Comparison of ENCODE assay signal across 8 cellular contexts in genomic region chr19:10289836-10290438, GRCh38. TPM values are rescaled to one million over a fixed set of nuclear protein-coding genes. Genes with fewer than 3 reads are reported as not detected.
DNase-seq lines count a peak whose midpoint lies in the region; ATAC-seq, FAIRE-seq and TF ChIP-seq lines count a peak whose summit lies in the region.

Gene ICAM5, plus strand, starts transcription at chr19:10289952. Its CDS starts 92 bp downstream, at chr19:10290044.

- H3K36me3 ChIP-seq in SK-N-MC (ENCODE audit: insufficient read depth, low read length) (peaks cover 8% of the 10 kb centered on the region; the same call in 1 of the 2 replicates), aorta (ENCODE audit: control insufficient read depth in 1 of 2, insufficient read depth in 2 of 2, low read length in 1 of 2) (no peaks in the 10 kb centered on the region)

- peaks cover 15% of the 10 kb centered on the region for H3K36me3 Mint-ChIP-seq in activated CD4-positive, alpha-beta T cell treated with anti-CD3 and anti-CD28 coated beads for 36 hours (ENCODE audit: low read depth)
- H3K36me3 Mint-ChIP-seq in nephron progenitor cell (ENCODE audit: low read depth) = peaks cover 5% of the 10 kb centered on the region

- DNase-seq in activated CD4-positive, alpha-beta T cell treated with anti-CD3 and anti-CD28 coated beads for 36 hours = peak; percentile 67
- no peak for DNase-seq in activated CD4-positive, alpha-beta T cell treated with anti-CD3 and anti-CD28 coated beads for 1 hour
- DNase-seq in SK-N-MC (ENCODE audit: low read depth, low spot score) (peak; percentile 24), caudate nucleus (lab: John Stamatoyannopoulos, UW) (peak in 45 of 61 donors; percentile 6 to 78 (median 50)), nephron progenitor cell (peak; percentile 56), D721Med (ENCODE audit: insufficient read length, low spot score) (no peak), aorta (no peak), DMS114 treated with DMSO at 0.1 percent for 48 hours (lab: John Stamatoyannopoulos, UW; ENCODE audit: unreplicated experiment) (no peak)

- no peaks in the 10 kb centered on the region for H3K9me3 Mint-ChIP-seq in activated CD4-positive, alpha-beta T cell treated with anti-CD3 and anti-CD28 coated beads for 36 hours (ENCODE audit: low read depth)
- no peaks in the 10 kb centered on the region for H3K9me3 Mint-ChIP-seq in nephron progenitor cell

- no peak for FAIRE-seq in D721Med (lab: Jason Lieb, UNC)

- peaks cover 71% of the 10 kb centered on the region for H3K4me1 Mint-ChIP-seq in activated CD4-positive, alpha-beta T cell treated with anti-CD3 and anti-CD28 coated beads for 36 hours
- peaks cover 30% of the 10 kb centered on the region for H3K4me1 Mint-ChIP-seq in nephron progenitor cell

- H3K27me3 ChIP-seq in aorta (ENCODE audit: control insufficient read depth in 1 of 2, insufficient read depth in 2 of 2, low read length in 1 of 2) = no peaks in the 10 kb centered on the region

- intact Hi-C loops in activated CD4-positive, alpha-beta T cell treated with anti-CD3 and anti-CD28 coated beads for 36 hours (cut with DNase I, micrococcal nuclease) = loop anchor here (1.0 to 10.0 kb wide), 6 partner anchors 19 to 277 kb away; partner anchors contain the start of genes S1PR5 (in 2 of the 2), ICAM1 (in 1 of the 2) and KRI1 (in 1 of the 2)
- intact Hi-C loops in aorta (cut with DNase I) = no loop called here

- H3K4me3 Mint-ChIP-seq in activated CD4-positive, alpha-beta T cell treated with anti-CD3 and anti-CD28 coated beads for 36 hours = peak within 1 kb of the TSS; percentile 66
- H3K4me3 Mint-ChIP-seq in nephron progenitor cell = peak within 1 kb of the TSS; percentile 75

- peaks cover 65% of the 10 kb centered on the region for H3K27me3 Mint-ChIP-seq in activated CD4-positive, alpha-beta T cell treated with anti-CD3 and anti-CD28 coated beads for 36 hours
- peaks cover 100% of the 10 kb centered on the region for H3K27me3 Mint-ChIP-seq in nephron progenitor cell (ENCODE audit: low read depth, poor library complexity)

- TF ChIP-seq CTCF in nephron progenitor cell (IDR thresholded peaks at IDR 0.05) (no peak), D721Med (IDR thresholded peaks at IDR 0.05; ENCODE audit: insufficient read depth, missing control alignments) (no peak)

- WGBS in aorta, 2 donors = 1% methylated on average over 40 to 49 of the region's 49 CpGs

- no peaks in the 10 kb centered on the region for H3K4me1 ChIP-seq in aorta (ENCODE audit: control insufficient read depth in 1 of 2, insufficient read depth in 2 of 2, low read length in 2 of 2)

- H3K9me3 ChIP-seq in SK-N-MC (ENCODE audit: low read depth, low read length) = no peaks in the 10 kb centered on the region
- H3K9me3 ChIP-seq in aorta (ENCODE audit: control insufficient read depth, low read length) = no peaks in the 10 kb centered on the region

- peak within 1 kb of the TSS; percentile 62 for H3K9ac ChIP-seq in SK-N-MC (ENCODE audit: insufficient read length)

- peak within 1 kb of the TSS; percentile 89 for H3K27ac ChIP-seq in SK-N-MC
- H3K27ac ChIP-seq in caudate nucleus (ENCODE audit: low read depth, low read length) = peak within 1 kb of the TSS; percentile 58
- no peak within 1 kb of the TSS for H3K27ac ChIP-seq in aorta (ENCODE audit: low read depth in 1 of 2, low read length in 2 of 2)

- CTCF ChIA-PET in activated CD4-positive, alpha-beta T cell treated with anti-CD3 and anti-CD28 coated beads for 36 hours (lab: Charles Lee) = interaction anchor here (0.8 to 2.7 kb wide), 12 partner anchors 19 to 142 kb away, joined by 3 to 14 read pairs (median 4); partner anchors contain the start of gene ICAM1

- POLR2A ChIA-PET in activated CD4-positive, alpha-beta T cell treated with anti-CD3 and anti-CD28 coated beads for 36 hours (lab: Charles Lee) = interaction anchor here (0.6 to 2.3 kb wide), 5 partner anchors 13 to 97 kb away, joined by 3 to 12 read pairs (median 4); partner anchors contain the start of gene ICAM1

- H3K27ac Mint-ChIP-seq in activated CD4-positive, alpha-beta T cell treated with anti-CD3 and anti-CD28 coated beads for 36 hours = peak within 1 kb of the TSS; percentile 53
- peak within 1 kb of the TSS; percentile 61 for H3K27ac Mint-ChIP-seq in nephron progenitor cell

- no peak for ATAC-seq in activated CD4-positive, alpha-beta T cell treated with anti-CD3 and anti-CD28 coated beads for 36 hours
- no peak for ATAC-seq in aorta (ENCODE audit: low FRiP score)

- peak within 1 kb of the TSS; percentile 84 for H3K4me3 ChIP-seq in SK-N-MC
- no peak within 1 kb of the TSS for H3K4me3 ChIP-seq in aorta (ENCODE audit: low read length in 2 of 2)

RNA-seq across cellular contexts. Expression of gene ICAM5, which starts in this region (rescaled TPM):
- 1 to 10 TPM; 1.9 TPM for total RNA-seq in activated CD4-positive, alpha-beta T cell treated with anti-CD3 and anti-CD28 coated beads for 36 hours
- 1 to 10 TPM; 1.3 to 2.5 TPM for total RNA-seq in aorta
- polyA plus RNA-seq in aorta = under 1 TPM in 1 of 2 donors, not detected in 1; 0.10 TPM

Comparison
In these comparisons a context has a peak if more than half of its experiments do, and no peak if none do; other contexts are left out.
1. DNase-seq: peak in activated CD4-positive, alpha-beta T cell treated with anti-CD3 and anti-CD28 coated beads for 36 hours (single experiment), SK-N-MC (single experiment), caudate nucleus (45 of 61) and nephron progenitor cell (single experiment); none in activated CD4-positive, alpha-beta T cell treated with anti-CD3 and anti-CD28 coated beads for 1 hour (single experiment), D721Med (single experiment), aorta (0 of 2) and DMS114 treated with DMSO at 0.1 percent for 48 hours (single experiment).
2. H3K27ac ChIP-seq: peak in SK-N-MC (single experiment) and caudate nucleus (single experiment); none in aorta (0 of 2).
3. intact Hi-C loops: an anchor here in activated CD4-positive, alpha-beta T cell treated with anti-CD3 and anti-CD28 coated beads for 36 hours (1.0 to 10.0 kb wide); none called in aorta.